ENCODE assay signal across 12 cellular contexts in genomic region chr19:16442386-16443276, GRCh38. TPM values are rescaled to one million over a fixed set of nuclear protein-coding genes. Genes with fewer than 3 reads are reported as not detected.
DNase-seq lines count a peak whose midpoint lies in the region; ATAC-seq, FAIRE-seq and TF ChIP-seq lines count a peak whose summit lies in the region.
"Had no signal": no experiment of that assay in that cellular context is flagged by ENCODE, and none has a peak within 500 bp of the region (broad histone marks: within the 10 kb centered on the region; RNA-seq: fewer than 3 reads in every experiment).

No MANE protein-coding gene starts in this region.

- H3K36me3 ChIP-seq in K562 (ENCODE audit: control insufficient read depth, insufficient read depth, low read length) (peaks cover 30% of the 10 kb centered on the region; the same call in 2 of the 3 replicates), mesodermal cell (ENCODE audit: control insufficient read depth, insufficient read depth, low read length) (peaks cover 34% of the 10 kb centered on the region)

- CTCF ChIA-PET in K562 (lab: Yijun Ruan, JAX; ENCODE audit: low intra/inter-chr PET ratio) (no interaction called here), HEK293T (lab: Yijun Ruan, JAX) (interaction anchor here (0.5 to 1.6 kb wide), 7 partner anchors 8 to 174 kb away, joined by 3 to 10 read pairs (median 4); partner anchors contain the start of genes C19orf44 and CALR3)

- no peak for TF ChIP-seq CTCF in C4-2B (conservative IDR thresholded peaks at IDR 0.05)
- TF ChIP-seq CTCF in K562 (IDR thresholded peaks at IDR 0.05 in 2 of 3, conservative IDR thresholded peaks at IDR 0.05 in 1 of 3; ENCODE audit: insufficient read depth in 2 of 3, low read depth in 1 of 3, low read length in 3 of 3) = no peak

- in situ Hi-C loops in K562 (cut with MboI) = no loop called here

- H3K4me1 ChIP-seq in K562 (replicated peaks in 1 of 2; ENCODE audit: control insufficient read depth in 2 of 2, insufficient read depth in 2 of 2, low read length in 2 of 2) = peaks cover 21 to 28% of the 10 kb centered on the region in 2 experiments; a peak in 4 of 5 replicates
- peaks cover 26% of the 10 kb centered on the region for H3K4me1 ChIP-seq in mesodermal cell (ENCODE audit: control insufficient read depth, insufficient read depth, low read length, poor library complexity, severe bottlenecking)
- H3K4me1 ChIP-seq: foreskin keratinocyte had no signal

- H3K9ac ChIP-seq in K562 (ENCODE audit: insufficient read depth in 1 of 2, low read depth in 2 of 2, low read length in 2 of 2) = peak overlapping the region in 1 of 2 experiments; percentile 81; a peak in 2 of 4 replicates

- peak; percentile 87 for DNase-seq in NCI-H146 (lab: John Stamatoyannopoulos, UW)
- DNase-seq in K562 (ENCODE audit: extremely low read depth in 1 of 4, low spot score in 3 of 4) = peak in 3 of 4 experiments; percentile 37 to 48 (median 39)
- DNase-seq in epidermal melanocyte (ENCODE audit: insufficient read length, low spot score) = no peak
- no peak for DNase-seq in HEK293T (ENCODE audit: extremely low spot score)
- DNase-seq: amniotic stem cell; CD4-positive, CD25-positive, alpha-beta regulatory T cell; foreskin keratinocyte had no signal

- POLR2A ChIA-PET in K562 (lab: Yijun Ruan, JAX) (interaction anchor here (0.6 to 1.1 kb wide), 3 partner anchors 11 to 242 kb away, joined by 3 to 6 read pairs (median 4); no protein-coding TSS in a partner anchor), HEK293T (lab: Yijun Ruan, JAX) (interaction anchor here (0.6 to 1.3 kb wide), 4 partner anchors 21 to 53 kb away, joined by 3 to 7 read pairs (median 4); partner anchors contain the start of genes C19orf44 and CALR3)

- intact Hi-C loops in K562 (cut with micrococcal nuclease) = no loop called here

- H4K20me1 ChIP-seq in K562 (replicated peaks; ENCODE audit: control insufficient read depth, insufficient read depth, low read length) = peaks cover 30% of the 10 kb centered on the region; the same call in 1 of the 2 replicates

- H3K9me1 ChIP-seq in K562 (ENCODE audit: control insufficient read depth, insufficient read depth, low read length) = peaks cover 8% of the 10 kb centered on the region

- no TSS peak for BruUV-seq in K562 (replicated peaks; lab: Mats Ljungman, UMichigan)

- TF ChIP-seq EP300 in K562 (IDR thresholded peaks at IDR 0.05; ENCODE audit: low read length) = no peak

- 52% methylated on average over 18 of the region's 19 CpGs for WGBS in K562 (ENCODE audit: insufficient coverage, low coverage, missing lambda C conversion rate)
- 88 to 92% methylated on average over 17 to 18 of the region's 19 CpGs for WGBS in mesodermal cell (ENCODE audit: insufficient coverage in 2 of 2), 2 experiments

- ATAC-seq in K562 (no peak), HG03139 (IDR thresholded peaks at IDR 0.05; ENCODE audit: unreplicated experiment) (no peak), GM21825 (IDR thresholded peaks at IDR 0.05; ENCODE audit: unreplicated experiment) (no peak)

- peaks cover 42% of the 10 kb centered on the region for H3K79me2 ChIP-seq in K562 (ENCODE audit: control insufficient read depth, insufficient read depth, low read length)

- H3K27ac ChIP-seq in C4-2B = peak overlapping the region; percentile 8; the same call in 1 of the 2 replicates
- no peak overlapping the region for H3K27ac ChIP-seq in K562 (ENCODE audit: extremely low read depth, low read depth, low read length)
- peak overlapping the region; percentile 47 for H3K27ac ChIP-seq in mesodermal cell (ENCODE audit: low read depth, low read length, severe bottlenecking)
- H3K27ac ChIP-seq: foreskin keratinocyte had no signal

- TF ChIP-seq POLR2A in K562 (conservative IDR thresholded peaks at IDR 0.05) = no peak

- no peaks in the 10 kb centered on the region for H3K9me3 ChIP-seq in K562 (replicated peaks; ENCODE audit: control insufficient read depth, insufficient read depth, low read depth, low read length)
- no peaks in the 10 kb centered on the region for H3K9me3 ChIP-seq in mesodermal cell (ENCODE audit: control insufficient read depth, low read length)

- no peak for FAIRE-seq in K562 (lab: Jason Lieb, UNC)

- H3K4me2 ChIP-seq in K562 (ENCODE audit: insufficient read depth, low read length) = peak overlapping the region; percentile 6; the same call in 1 of the 2 replicates

- H3K27me3 ChIP-seq in K562 (ENCODE audit: control insufficient read depth in 2 of 2, insufficient read depth in 2 of 2, low read length in 2 of 2) = no peaks in the 10 kb centered on the region
- H3K27me3 ChIP-seq: foreskin keratinocyte had no signal

- H3K4me3 ChIP-seq in K562 (no peak overlapping the region), mesodermal cell (ENCODE audit: extremely low read depth, insufficient read depth, low read length, poor library complexity, severe bottlenecking) (no peak overlapping the region)

- no peak for TF ChIP-seq RAD21 in K562 (CRISPR knock-in tag; conservative IDR thresholded peaks at IDR 0.05 in 1 of 2, IDR thresholded peaks at IDR 0.05 in 1 of 2)

- H2AFZ ChIP-seq in K562 (ENCODE audit: low read depth, low read length) = no peak overlapping the region

TF ChIP-seq in K562, 482 proteins besides CTCF, POLR2A, EP300 and RAD21 (continues in another document):
- TF ChIP-seq TCF3 (CRISPR knock-in tag; IDR thresholded peaks at IDR 0.05) (peak; percentile 45), NFIC (IDR thresholded peaks at IDR 0.05) (peak; percentile 85)

TF ChIP-seq in HEK293T, 16 proteins besides CTCF, POLR2A, EP300 and RAD21 (continues in another document):
- no peak for TF ChIP-seq ZNF384 (IDR thresholded peaks at IDR 0.05)
- no peak for TF ChIP-seq SUZ12 (IDR thresholded peaks at IDR 0.05)
- TF ChIP-seq FOXM1 (IDR thresholded peaks at IDR 0.05; ENCODE audit: borderline replicate concordance) = no peak

RNA-seq across cellular contexts. Expression of gene EPS15L1, which starts 29.1 kb away (rescaled TPM):
- total RNA-seq in K562 (2011; cell fraction: chromatin; rRNA removed; ENCODE audit: low replicate concordance) = 81.9 and 116 TPM in 2 replicates
- 54.3 and 56.0 TPM in 2 replicates for total RNA-seq in K562 (2011; cell fraction: nucleolus; rRNA removed)
- 55.7 and 62.1 TPM in 2 replicates for total RNA-seq in K562 (2011; cell fraction: nucleoplasm; rRNA removed)
- total RNA-seq in K562 (2014; rRNA removed) = 11.0 and 13.5 TPM in 2 replicates
- total RNA-seq in K562 (2014; rRNA removed; fragmentation: Illumina TruSeq; extraction: Trizol) = 12.2 and 12.3 TPM in 2 replicates
- 14.7 and 15.9 TPM in 2 replicates for total RNA-seq in K562 (2015; rRNA removed; fragmentation: Illumina TruSeq; extraction: Trizol)
- 37.1 and 38.1 TPM in 2 replicates for total RNA-seq in K562 (2021)
- 7.4 and 16.2 TPM in 2 replicates for polyA plus RNA-seq in K562 (2011; rRNA removed)
- polyA plus RNA-seq in K562 (2011; cell fraction: cytosol; rRNA removed) = 9.5 and 11.2 TPM in 2 replicates
- 18.8 and 20.5 TPM in 2 replicates for polyA plus RNA-seq in K562 (2011; cell fraction: nucleus; rRNA removed)
- 31.3 and 33.6 TPM in 2 replicates for polyA plus RNA-seq in K562 (2012)
- polyA plus RNA-seq in K562 (2014; fragmentation: Illumina TruSeq; extraction: Trizol) = 25.1 and 28.4 TPM in 2 replicates
- polyA plus RNA-seq in K562 (2014; fragmentation: Nextera tagmentation; extraction: Ambion mirVana) = 1 to 10 TPM; 4.7 TPM
- 15.6 and 18.7 TPM in 2 replicates for polyA plus RNA-seq in K562 (2014; rRNA removed)
- 15.2 and 18.3 TPM in 2 replicates for polyA minus RNA-seq in K562 (2011; rRNA and poly(A)+ RNA removed)
- polyA minus RNA-seq in K562 (2011; cell fraction: cytosol; rRNA and poly(A)+ RNA removed) = 13.2 and 27.3 TPM in 2 replicates
- 17.1 and 27.9 TPM in 2 replicates for polyA minus RNA-seq in K562 (2011; cell fraction: nucleus; rRNA and poly(A)+ RNA removed)
- polyA plus RNA-seq in mesodermal cell (2013, experiment 1 of 2) = 30.7 TPM
- 28.9 TPM for polyA plus RNA-seq in mesodermal cell (2013, experiment 2 of 2)

RNA-seq across cellular contexts. Expression of gene CALR3, which starts 53.3 kb away (rescaled TPM):
- total RNA-seq in K562 (2011; cell fraction: chromatin; rRNA removed; ENCODE audit: low replicate concordance) = not detected in 2 replicates
- total RNA-seq in K562 (2011; cell fraction: nucleolus; rRNA removed) = not detected in 2 replicates
- not detected in 2 replicates for total RNA-seq in K562 (2011; cell fraction: nucleoplasm; rRNA removed)
- total RNA-seq in K562 (2014; rRNA removed) (0.41 TPM in 1 of 2 replicates, not detected in the other), K562 (2014; rRNA removed; fragmentation: Illumina TruSeq; extraction: Trizol) (0.18 and 0.19 TPM in 2 replicates), K562 (2015; rRNA removed; fragmentation: Illumina TruSeq; extraction: Trizol) (not detected in 2 replicates), K562 (2021) (not detected in 2 replicates)
- polyA plus RNA-seq in K562 (2011; rRNA removed) (0.15 TPM in 1 of 2 replicates, not detected in the other), K562 (2014; fragmentation: Illumina TruSeq; extraction: Trizol) (not detected in 2 replicates), K562 (2014; fragmentation: Nextera tagmentation; extraction: Ambion mirVana) (under 1 TPM; 0.22 to 0.24 TPM), K562 (2014; rRNA removed) (not detected in 2 replicates)
- not detected in 2 replicates for polyA plus RNA-seq in K562 (2011; cell fraction: cytosol; rRNA removed)
- not detected in 2 replicates for polyA plus RNA-seq in K562 (2011; cell fraction: nucleus; rRNA removed)
- 0.07 TPM in 1 of 2 replicates, not detected in the other for polyA plus RNA-seq in K562 (2012)
- 0.24 TPM in 1 of 2 replicates, not detected in the other for polyA minus RNA-seq in K562 (2011; rRNA and poly(A)+ RNA removed)
- not detected in 2 replicates for polyA minus RNA-seq in K562 (2011; cell fraction: cytosol; rRNA and poly(A)+ RNA removed)
- not detected in 2 replicates for polyA minus RNA-seq in K562 (2011; cell fraction: nucleus; rRNA and poly(A)+ RNA removed)
- polyA plus RNA-seq in mesodermal cell (2013, experiment 1 of 2) = not detected
- not detected for polyA plus RNA-seq in mesodermal cell (2013, experiment 2 of 2)
- total RNA-seq: CD4-positive, CD25-positive, alpha-beta regulatory T cell; foreskin keratinocyte; renal cortical epithelial cell had no signal
- polyA plus RNA-seq: CD4-positive, CD25-positive, alpha-beta regulatory T cell had no signal

RNA-seq across cellular contexts. Expression of gene C19orf44, which starts 53.6 kb away (rescaled TPM):
- 21.2 and 28.6 TPM in 2 replicates for total RNA-seq in K562 (2011; cell fraction: chromatin; rRNA removed; ENCODE audit: low replicate concordance)
- 10.8 and 13.3 TPM in 2 replicates for total RNA-seq in K562 (2011; cell fraction: nucleolus; rRNA removed)
- total RNA-seq in K562 (2011; cell fraction: nucleoplasm; rRNA removed) = 10.6 and 15.0 TPM in 2 replicates
- total RNA-seq in K562 (2014; rRNA removed) = 2.2 and 4.1 TPM in 2 replicates
- 3.5 and 4.2 TPM in 2 replicates for total RNA-seq in K562 (2014; rRNA removed; fragmentation: Illumina TruSeq; extraction: Trizol)
- total RNA-seq in K562 (2015; rRNA removed; fragmentation: Illumina TruSeq; extraction: Trizol) = 3.5 and 3.8 TPM in 2 replicates
- total RNA-seq in K562 (2021) = 4.7 and 6.6 TPM in 2 replicates
- 2.8 TPM in 2 replicates for polyA plus RNA-seq in K562 (2011; rRNA removed)
- 1.9 and 3.4 TPM in 2 replicates for polyA plus RNA-seq in K562 (2011; cell fraction: cytosol; rRNA removed)
- polyA plus RNA-seq in K562 (2011; cell fraction: nucleus; rRNA removed) = 5.4 and 11.4 TPM in 2 replicates
- 3.7 and 4.9 TPM in 2 replicates for polyA plus RNA-seq in K562 (2012)
- polyA plus RNA-seq in K562 (2014; fragmentation: Illumina TruSeq; extraction: Trizol) = 4.7 and 7.7 TPM in 2 replicates
- under 1 TPM; 0.41 to 0.51 TPM for polyA plus RNA-seq in K562 (2014; fragmentation: Nextera tagmentation; extraction: Ambion mirVana)
- polyA plus RNA-seq in K562 (2014; rRNA removed) = 4.3 and 5.2 TPM in 2 replicates
- 1.9 and 2.1 TPM in 2 replicates for polyA minus RNA-seq in K562 (2011; rRNA and poly(A)+ RNA removed)
- 2.7 and 4.2 TPM in 2 replicates for polyA minus RNA-seq in K562 (2011; cell fraction: cytosol; rRNA and poly(A)+ RNA removed)
- 4.4 and 5.7 TPM in 2 replicates for polyA minus RNA-seq in K562 (2011; cell fraction: nucleus; rRNA and poly(A)+ RNA removed)
- 3.9 TPM for polyA plus RNA-seq in mesodermal cell (2013, experiment 1 of 2)
- 6.0 TPM for polyA plus RNA-seq in mesodermal cell (2013, experiment 2 of 2)

Comparison
In these comparisons a context has a peak if more than half of its experiments do, and no peak if none do; other contexts are left out.
1. DNase-seq: peak in NCI-H146 (single experiment) and K562 (3 of 4); none in epidermal melanocyte (single experiment) and HEK293T (single experiment).